In genomic region chr13:98910501-98910951, GRCh38 we compare ENCODE assay signal across 8 cellular contexts.
A peak's percentile ranks its signal among the peaks of the same experiment; 100 is the strongest.
DNase-seq lines count a peak whose midpoint lies in the region; ATAC-seq and TF ChIP-seq lines count a peak whose summit lies in the region.

No MANE protein-coding gene starts in this region.

- H3K9me3 Mint-ChIP-seq in GM23338 = no peaks in the 10 kb centered on the region
- peaks cover 2% of the 10 kb centered on the region for H3K9me3 Mint-ChIP-seq in T-helper 1 cell treated with Interleukin-12 subunit alpha and Interleukin-12 subunit beta and Interleukin-4 antibody, amounts not matched to agents 30 μg/mL and 1 μg/mL, for 36 hours
- H3K9me3 Mint-ChIP-seq in naive thymus-derived CD8-positive, alpha-beta T cell = no peaks in the 10 kb centered on the region

- no peak overlapping the region for H3K4me3 ChIP-seq in GM23338

- H3K4me3 Mint-ChIP-seq in GM23338 = no peak overlapping the region
- H3K4me3 Mint-ChIP-seq in T-helper 1 cell treated with Interleukin-12 subunit alpha and Interleukin-12 subunit beta and Interleukin-4 antibody, amounts not matched to agents 30 μg/mL and 1 μg/mL, for 36 hours = peak overlapping the region; percentile 23
- peak overlapping the region in 8 of 10 donors; percentile 8 to 72 (median 56) for H3K4me3 Mint-ChIP-seq in naive thymus-derived CD8-positive, alpha-beta T cell

- H2AFZ ChIP-seq in GM23338 = no peak overlapping the region

- peaks cover 8% of the 10 kb centered on the region for H3K4me1 Mint-ChIP-seq in GM23338
- H3K4me1 Mint-ChIP-seq in T-helper 1 cell treated with Interleukin-12 subunit alpha and Interleukin-12 subunit beta and Interleukin-4 antibody, amounts not matched to agents 30 μg/mL and 1 μg/mL, for 36 hours (ENCODE audit: low read depth) = peaks cover 46% of the 10 kb centered on the region
- peaks cover 16 to 32% (median 24%) of the 10 kb centered on the region in 4 donors for H3K4me1 Mint-ChIP-seq in naive thymus-derived CD8-positive, alpha-beta T cell

- no peak overlapping the region for H3K27ac Mint-ChIP-seq in GM23338
- H3K27ac Mint-ChIP-seq in T-helper 1 cell treated with Interleukin-12 subunit alpha and Interleukin-12 subunit beta and Interleukin-4 antibody, amounts not matched to agents 30 μg/mL and 1 μg/mL, for 36 hours = peak overlapping the region; percentile 91
- peak overlapping the region; percentile 77 to 95 (median 89) for H3K27ac Mint-ChIP-seq in naive thymus-derived CD8-positive, alpha-beta T cell

- H3K79me2 ChIP-seq in GM23338 (replicated peaks; ENCODE audit: insufficient read depth) = no peaks in the 10 kb centered on the region

- ATAC-seq in GM23338 = peak; percentile 37; the same call in 1 of the 3 replicates
- ATAC-seq in naive thymus-derived CD8-positive, alpha-beta T cell = peak; percentile 82 to 83
- no peak for ATAC-seq in HG03439 (IDR thresholded peaks at IDR 0.05; ENCODE audit: unreplicated experiment)

- H4K20me1 ChIP-seq in GM23338 (replicated peaks; ENCODE audit: insufficient read depth) = no peaks in the 10 kb centered on the region

- DNase-seq in GM23338 (ENCODE audit: low spot score) (no peak), dermis blood vessel endothelial cell (peak; percentile 98), GM13977 (ENCODE audit: low spot score) (no peak), SIG-M5 treated with dmso at 0.1 percent for 504 hours (lab: John Stamatoyannopoulos, UW; ENCODE audit: unreplicated experiment) (no peak), NCI-H446 treated with DMSO at 0.1 percent for 48 hours (lab: John Stamatoyannopoulos, UW) (no peak)
- peak in 3 of 10 donors; percentile 14 to 44 (median 28) for DNase-seq in naive thymus-derived CD8-positive, alpha-beta T cell

- H3K27me3 Mint-ChIP-seq in GM23338 (ENCODE audit: insufficient read depth, low read depth, poor library complexity) = peaks cover 2% of the 10 kb centered on the region
- H3K27me3 Mint-ChIP-seq in T-helper 1 cell treated with Interleukin-12 subunit alpha and Interleukin-12 subunit beta and Interleukin-4 antibody, amounts not matched to agents 30 μg/mL and 1 μg/mL, for 36 hours (ENCODE audit: low read depth) = no peaks in the 10 kb centered on the region
- H3K27me3 Mint-ChIP-seq in naive thymus-derived CD8-positive, alpha-beta T cell = no peaks in the 10 kb centered on the region

- H3K27me3 ChIP-seq in GM23338 (ENCODE audit: insufficient read depth) = no peaks in the 10 kb centered on the region

- no peaks in the 10 kb centered on the region for H3K4me1 ChIP-seq in GM23338 (ENCODE audit: insufficient read depth)

- H3K36me3 ChIP-seq in GM23338 (ENCODE audit: insufficient read depth) = no peaks in the 10 kb centered on the region

- POLR2A ChIA-PET in naive thymus-derived CD8-positive, alpha-beta T cell (lab: Charles Lee) = interaction anchor here (0.7 kb wide), 2 partner anchors 9 to 274 kb away, joined by 3 to 4 read pairs; no protein-coding TSS in a partner anchor

- in situ Hi-C loops in GM13977 (cut with MboI; ENCODE audit: low pct_unique_long_range_greater_than_20kb, low sequenced_read_pairs, unreplicated experiment) = no loop called here

- no peak overlapping the region for H3K4me2 ChIP-seq in GM23338

- H3K9me2 ChIP-seq in GM23338 (ENCODE audit: insufficient read depth) = peaks cover 3% of the 10 kb centered on the region; the same call in 1 of the 2 replicates

- H3K27ac ChIP-seq in GM23338 (ENCODE audit: low read depth) = no peak overlapping the region

- TF ChIP-seq CTCF in GM23338 (conservative IDR thresholded peaks at IDR 0.05; ENCODE audit: low read depth in 2 of 2) (no peak), GM13977 (IDR thresholded peaks at IDR 0.05; ENCODE audit: extremely low read depth, insufficient read depth, missing control alignments) (no peak)

- H3F3A ChIP-seq in GM23338 (replicated peaks; ENCODE audit: low read depth) = no peaks in the 10 kb centered on the region

- no peaks in the 10 kb centered on the region for H3K36me3 Mint-ChIP-seq in GM23338 (ENCODE audit: low read depth)
- peaks cover 34% of the 10 kb centered on the region for H3K36me3 Mint-ChIP-seq in T-helper 1 cell treated with Interleukin-12 subunit alpha and Interleukin-12 subunit beta and Interleukin-4 antibody, amounts not matched to agents 30 μg/mL and 1 μg/mL, for 36 hours (ENCODE audit: low read depth)
- H3K36me3 Mint-ChIP-seq in naive thymus-derived CD8-positive, alpha-beta T cell = peaks cover 15 to 57% (median 35%) of the 10 kb centered on the region in 3 donors

TF ChIP-seq in GM23338, 12 proteins besides CTCF, POLR2A, EP300 and RAD21 (continues in another document):
- TF ChIP-seq STAT1 (IDR thresholded peaks at IDR 0.05; ENCODE audit: unreplicated experiment) = no peak
- no peak for TF ChIP-seq CREB1 (CRISPR knock-in tag; IDR thresholded peaks at IDR 0.05; ENCODE audit: low read depth)
- no peak for TF ChIP-seq EZH2phosphoT487 (IDR thresholded peaks at IDR 0.05; ENCODE audit: unreplicated experiment)
- TF ChIP-seq ZNF331 (CRISPR knock-in tag; IDR thresholded peaks at IDR 0.05; ENCODE audit: low read depth) = no peak
- no peak for TF ChIP-seq ZNF462 (CRISPR knock-in tag; IDR thresholded peaks at IDR 0.05)
- no peak for TF ChIP-seq NANOG (IDR thresholded peaks at IDR 0.05; ENCODE audit: borderline replicate concordance)
- no peak for TF ChIP-seq POLR2AphosphoS5 (IDR thresholded peaks at IDR 0.05; ENCODE audit: low read depth)
- TF ChIP-seq ZNF114 (CRISPR knock-in tag; IDR thresholded peaks at IDR 0.05) = no peak
- TF ChIP-seq JUNB (IDR thresholded peaks at IDR 0.05; ENCODE audit: unreplicated experiment) = no peak
